ENCODE assay signal across 26 cellular contexts in the genomic region with DNA sequence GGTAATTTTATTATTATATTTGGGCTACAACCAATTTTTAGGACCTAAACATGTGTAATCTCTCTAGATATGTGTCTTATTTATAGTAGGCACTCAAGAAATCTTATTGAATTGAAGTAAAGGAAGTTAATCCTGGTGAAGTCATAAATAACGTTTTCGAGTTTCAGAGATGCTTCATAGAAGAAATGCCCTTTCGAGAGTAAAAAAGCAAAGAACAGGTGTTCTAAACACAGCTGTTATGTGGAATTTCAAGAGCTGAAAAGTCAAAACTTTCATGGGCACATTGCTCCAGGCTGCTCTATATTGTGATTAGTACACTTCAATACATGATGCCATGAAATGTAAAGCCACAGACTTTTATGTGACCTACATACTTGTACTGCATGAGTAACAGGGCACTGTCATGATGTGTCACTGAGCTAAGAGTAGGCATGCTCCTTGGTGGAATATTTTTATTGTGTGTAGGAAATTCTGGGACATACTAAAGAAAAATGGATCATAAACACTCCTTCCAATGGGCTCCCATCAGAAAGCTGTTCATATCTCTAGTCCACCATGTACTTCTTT. TPM values are rescaled to one million over a fixed set of nuclear protein-coding genes. Genes with fewer than 3 reads are reported as not detected.
A peak's percentile ranks its signal among the peaks of the same experiment; 100 is the strongest.
DNase-seq lines count a peak whose midpoint lies in the region; ATAC-seq, FAIRE-seq and TF ChIP-seq lines count a peak whose summit lies in the region.
"Had no signal": no experiment of that assay in that cellular context is flagged by ENCODE, and none has a peak within 500 bp of the region (broad histone marks: within the 10 kb centered on the region; RNA-seq: fewer than 3 reads in every experiment).

No MANE protein-coding gene starts in this region.

- H4K20me1 ChIP-seq in smooth muscle cell (ENCODE audit: low read depth), result no peaks in the 10 kb centered on the region

- H3K4me3 ChIP-seq in bronchial epithelial cell (ENCODE audit: low read depth, low read length), result no peak overlapping the region
- H3K4me3 ChIP-seq in smooth muscle cell, result no peak overlapping the region
- H3K4me3 ChIP-seq in spleen, result no peak overlapping the region
- H3K4me3 ChIP-seq: heart right ventricle, stomach, tibial nerve had no signal

- H3K9ac ChIP-seq in smooth muscle cell (ENCODE audit: low read depth), result no peak overlapping the region

- H3K27me3 Mint-ChIP-seq in activated CD8-positive, alpha-beta T cell treated with anti-CD3 and anti-CD28 coated beads for 36 hours, result peaks cover 40% of the 10 kb centered on the region
- H3K27me3 Mint-ChIP-seq in activated CD8-positive, alpha-beta T cell treated with anti-CD3 and anti-CD28 coated beads, Interleukin-2, amount 10 ng/mL, durations not matched to agents 7 days and 5 days (ENCODE audit: low read depth), result peaks cover 40% of the 10 kb centered on the region

- intact Hi-C loops in activated CD8-positive, alpha-beta T cell treated with anti-CD3 and anti-CD28 coated beads for 36 hours (cut with micrococcal nuclease), result no loop called here
- intact Hi-C loops in spleen (cut with DNase I; ENCODE audit: low total_unique reads), result no loop called here

- no peaks in the 10 kb centered on the region for H3K4me1 Mint-ChIP-seq in activated CD8-positive, alpha-beta T cell treated with anti-CD3 and anti-CD28 coated beads for 36 hours (ENCODE audit: low read depth)
- H3K4me1 Mint-ChIP-seq in activated CD8-positive, alpha-beta T cell treated with anti-CD3 and anti-CD28 coated beads, Interleukin-2, amount 10 ng/mL, durations not matched to agents 7 days and 5 days (ENCODE audit: low read depth), result no peaks in the 10 kb centered on the region
- H3K4me1 Mint-ChIP-seq: CD8-positive, alpha-beta memory T cell; naive thymus-derived CD8-positive, alpha-beta T cell had no signal

- TF ChIP-seq CTCF in activated CD8-positive, alpha-beta T cell treated with anti-CD3 and anti-CD28 coated beads for 36 hours (IDR thresholded peaks at IDR 0.05), result no peak
- no peak for TF ChIP-seq CTCF in bronchial epithelial cell (IDR thresholded peaks at IDR 0.05; ENCODE audit: insufficient read depth, low read length, severe bottlenecking)
- no peak for TF ChIP-seq CTCF in smooth muscle cell (IDR thresholded peaks at IDR 0.05; ENCODE audit: borderline replicate concordance, insufficient read depth, poor library complexity, severe bottlenecking)
- TF ChIP-seq CTCF in spleen (IDR thresholded peaks at IDR 0.05 in 8 of 11, conservative IDR thresholded peaks at IDR 0.05 in 3 of 11), result no peak

- no peak for TF ChIP-seq POLR2A in spleen (IDR thresholded peaks at IDR 0.05)

- H3K4me2 ChIP-seq in smooth muscle cell, result peak overlapping the region; percentile 32

- no peaks in the 10 kb centered on the region for H3K36me3 ChIP-seq in bronchial epithelial cell (ENCODE audit: control insufficient read depth, insufficient read depth, low read length)
- no peaks in the 10 kb centered on the region for H3K36me3 ChIP-seq in smooth muscle cell (ENCODE audit: low read depth)
- H3K36me3 ChIP-seq in spleen, result no peaks in the 10 kb centered on the region
- H3K36me3 ChIP-seq: heart right ventricle, stomach, tibial nerve had no signal

- H3F3A ChIP-seq in smooth muscle cell (ENCODE audit: low read depth), result no peaks in the 10 kb centered on the region

- H3K9me3 ChIP-seq in smooth muscle cell (replicated peaks; ENCODE audit: low read depth), result no peaks in the 10 kb centered on the region
- peaks cover 0 to 4% (median 0%) of the 10 kb centered on the region in 8 donors for H3K9me3 ChIP-seq in spleen
- H3K9me3 ChIP-seq: stomach, tibial nerve had no signal

- H3K4me3 Mint-ChIP-seq in activated CD8-positive, alpha-beta T cell treated with anti-CD3 and anti-CD28 coated beads for 36 hours, result no peak overlapping the region
- no peak overlapping the region for H3K4me3 Mint-ChIP-seq in activated CD8-positive, alpha-beta T cell treated with anti-CD3 and anti-CD28 coated beads, Interleukin-2, amount 10 ng/mL, durations not matched to agents 7 days and 5 days
- H3K4me3 Mint-ChIP-seq: activated naive CD8-positive, alpha-beta T cell; activated T-helper 1 cell treated with anti-CD3 and anti-CD28 coated beads, Interleukin-12 subunit alpha, Interleukin-12 subunit beta, Interleukin-2, Interleukin-4 antibody, amounts not matched to agents 30 ng/mL and 10 ng/mL and 1 ng/mL, durations not matched to agents 14 hours and 24 hours and 36 hours; CD8-positive, alpha-beta memory T cell; effector memory CD8-positive, alpha-beta T cell; naive thymus-derived CD8-positive, alpha-beta T cell had no signal

- H2AFZ ChIP-seq in smooth muscle cell (ENCODE audit: low read depth), result no peak overlapping the region

- H3K4me1 ChIP-seq in smooth muscle cell (ENCODE audit: low read depth) (no peaks in the 10 kb centered on the region), spleen (no peaks in the 10 kb centered on the region)
- H3K4me1 ChIP-seq: heart right ventricle, stomach, tibial nerve had no signal

- H3K36me3 Mint-ChIP-seq in activated CD8-positive, alpha-beta T cell treated with anti-CD3 and anti-CD28 coated beads for 36 hours (ENCODE audit: low read depth), result no peaks in the 10 kb centered on the region
- H3K36me3 Mint-ChIP-seq in activated CD8-positive, alpha-beta T cell treated with anti-CD3 and anti-CD28 coated beads, Interleukin-2, amount 10 ng/mL, durations not matched to agents 7 days and 5 days (ENCODE audit: low read depth), result no peaks in the 10 kb centered on the region
- H3K36me3 Mint-ChIP-seq: activated naive CD8-positive, alpha-beta T cell had no signal

- ATAC-seq in activated CD8-positive, alpha-beta T cell treated with anti-CD3 and anti-CD28 coated beads for 36 hours, result peak; percentile 37
- no peak for ATAC-seq in activated CD8-positive, alpha-beta T cell treated with anti-CD3 and anti-CD28 coated beads, Interleukin-2, amount 10 ng/mL, durations not matched to agents 7 days and 5 days
- ATAC-seq: effector memory CD8-positive, alpha-beta T cell; heart right ventricle; naive thymus-derived CD8-positive, alpha-beta T cell had no signal

- no peak for FAIRE-seq in bronchial epithelial cell (lab: Jason Lieb, UNC)
- FAIRE-seq: colon had no signal

- no peak overlapping the region for H3K27ac Mint-ChIP-seq in activated CD8-positive, alpha-beta T cell treated with anti-CD3 and anti-CD28 coated beads for 36 hours
- H3K27ac Mint-ChIP-seq in activated CD8-positive, alpha-beta T cell treated with anti-CD3 and anti-CD28 coated beads, Interleukin-2, amount 10 ng/mL, durations not matched to agents 7 days and 5 days, result no peak overlapping the region
- H3K27ac Mint-ChIP-seq: activated naive CD8-positive, alpha-beta T cell; activated T-helper 1 cell treated with anti-CD3 and anti-CD28 coated beads, Interleukin-12 subunit alpha, Interleukin-12 subunit beta, Interleukin-2, Interleukin-4 antibody, amounts not matched to agents 30 ng/mL and 10 ng/mL and 1 ng/mL, durations not matched to agents 14 hours and 24 hours and 36 hours; CD8-positive, alpha-beta memory T cell; effector memory CD8-positive, alpha-beta T cell; naive thymus-derived CD8-positive, alpha-beta T cell had no signal

- DNase-seq in activated CD8-positive, alpha-beta T cell treated with anti-CD3 and anti-CD28 coated beads for 36 hours, result no peak
- no peak for DNase-seq in activated CD8-positive, alpha-beta T cell treated with anti-CD3 and anti-CD28 coated beads, Interleukin-2, amount 10 ng/mL, durations not matched to agents 7 days and 5 days
- DNase-seq in LHCN-M2 (ENCODE audit: low read depth) (peak; percentile 82), bronchial epithelial cell (ENCODE audit: low read depth) (peak; percentile 78), smooth muscle cell (lab: John Stamatoyannopoulos, UW; ENCODE audit: unreplicated experiment) (no peak), spleen (no peak), HuH-7.5 (ENCODE audit: low spot score) (no peak), cortex of kidney (lab: John Stamatoyannopoulos, UW) (no peak)
- DNase-seq: 8988T; CD8-positive, alpha-beta memory T cell; effector memory CD8-positive, alpha-beta T cell; heart right ventricle; Kasumi-1; mesendoderm; naive thymus-derived CD8-positive, alpha-beta T cell; NCI-H1105; NCI-H2081 treated with DMSO at 0.1 percent for 48 hours; NCI-H510A treated with DMSO at 0.1 percent for 48 hours; stimulated activated CD4-positive, alpha-beta T cell treated with anti-CD3 and anti-CD28 coated beads, Interleukin-12 subunit alpha, Interleukin-12 subunit beta, amount 100 ng/mL, for 4 hours; stimulated activated CD4-positive, alpha-beta T cell treated with anti-CD3 and anti-CD28 coated beads, Interleukin-4, amount 100 ng/mL, for 4 hours; stomach had no signal

- H3K27me3 ChIP-seq in bronchial epithelial cell (ENCODE audit: control insufficient read depth, insufficient read depth, low read length) (no peaks in the 10 kb centered on the region), smooth muscle cell (ENCODE audit: low read depth) (no peaks in the 10 kb centered on the region), spleen (replicated peaks in 1 of 7) (peaks cover 0 to 47% (median 5%) of the 10 kb centered on the region in 7 donors)

- H3K79me2 ChIP-seq in smooth muscle cell (ENCODE audit: low read depth), result no peaks in the 10 kb centered on the region

- H3K27ac ChIP-seq in smooth muscle cell (ENCODE audit: low read depth), result peak overlapping the region; percentile 43
- H3K27ac ChIP-seq in spleen, result no peak overlapping the region
- H3K27ac ChIP-seq: heart right ventricle, stomach, tibial nerve had no signal

- no peaks in the 10 kb centered on the region for H3K9me3 Mint-ChIP-seq in activated CD8-positive, alpha-beta T cell treated with anti-CD3 and anti-CD28 coated beads for 36 hours
- no peaks in the 10 kb centered on the region for H3K9me3 Mint-ChIP-seq in activated CD8-positive, alpha-beta T cell treated with anti-CD3 and anti-CD28 coated beads, Interleukin-2, amount 10 ng/mL, durations not matched to agents 7 days and 5 days (ENCODE audit: insufficient read depth)

- CTCF ChIA-PET in activated CD8-positive, alpha-beta T cell treated with anti-CD3 and anti-CD28 coated beads for 36 hours (lab: Charles Lee), result interaction anchor here (0.8 to 1.6 kb wide), 3 partner anchors 8 to 105 kb away, joined by 3 to 6 read pairs (median 4); no protein-coding TSS in a partner anchor
- CTCF ChIA-PET in activated CD8-positive, alpha-beta T cell treated with anti-CD3 and anti-CD28 coated beads, Interleukin-2, amount 10 ng/mL, durations not matched to agents 7 days and 5 days (lab: Charles Lee), result interaction anchor here (0.7 to 0.9 kb wide), 2 partner anchors 20 to 315 kb away, joined by 3 read pairs; no protein-coding TSS in a partner anchor

- WGBS in smooth muscle cell (ENCODE audit: low lambda C conversion rate), result 92% methylated on average over 3 of the region's 3 CpGs
- 51 to 66% (median 63%) methylated on average over 3 of the region's 3 CpGs for WGBS in spleen, 5 donors

- POLR2A ChIA-PET in activated CD8-positive, alpha-beta T cell treated with anti-CD3 and anti-CD28 coated beads for 36 hours (lab: Charles Lee), result no interaction called here
- POLR2A ChIA-PET in activated CD8-positive, alpha-beta T cell treated with anti-CD3 and anti-CD28 coated beads, Interleukin-2, amount 10 ng/mL, durations not matched to agents 7 days and 5 days (lab: Charles Lee), result no interaction called here

RNA-seq across cellular contexts. Expression of a gene that starts 7.2 kb away (rescaled TPM):
- not detected for total RNA-seq in activated CD8-positive, alpha-beta T cell treated with anti-CD3 and anti-CD28 coated beads for 36 hours
- not detected for total RNA-seq in activated CD8-positive, alpha-beta T cell treated with anti-CD3 and anti-CD28 coated beads, Interleukin-2, amount 10 ng/mL, durations not matched to agents 7 days and 5 days
- total RNA-seq in LHCN-M2 (2014; rRNA removed), result 0.45 and 1.4 TPM in 2 replicates
- polyA plus RNA-seq in LHCN-M2 (2012), result 1.9 TPM
- total RNA-seq in bronchial epithelial cell, result under 0.01 TPM in 1 of 2 replicates, not detected in the other
- total RNA-seq in smooth muscle cell, result 0.94 and 1.4 TPM in 2 replicates
- polyA plus RNA-seq in smooth muscle cell, result 0.24 TPM in 1 of 2 replicates, not detected in the other
- not detected for total RNA-seq in spleen
- polyA plus RNA-seq in spleen, result under 1 TPM in 1 of 3 donors, not detected in 2; 0.02 TPM
- total RNA-seq: activated T-helper 1 cell treated with anti-CD3 and anti-CD28 coated beads, Interleukin-12 subunit alpha, Interleukin-12 subunit beta, Interleukin-2, Interleukin-4 antibody, amounts not matched to agents 30 ng/mL and 10 ng/mL and 1 ng/mL, durations not matched to agents 14 hours and 24 hours and 36 hours; CD8-positive, alpha-beta memory T cell; naive thymus-derived CD8-positive, alpha-beta T cell; omental fat pad had no signal
- polyA plus RNA-seq: CD8-positive, alpha-beta memory T cell; naive thymus-derived CD8-positive, alpha-beta T cell had no signal

RNA-seq across cellular contexts. Expression of a gene that starts 18.2 kb away (rescaled TPM):
- 10 to 100 TPM; 13.3 to 13.4 TPM for total RNA-seq in activated CD8-positive, alpha-beta T cell treated with anti-CD3 and anti-CD28 coated beads for 36 hours
- 10 to 100 TPM; 11.1 to 11.3 TPM for total RNA-seq in activated CD8-positive, alpha-beta T cell treated with anti-CD3 and anti-CD28 coated beads, Interleukin-2, amount 10 ng/mL, durations not matched to agents 7 days and 5 days
- 4.8 and 7.9 TPM in 2 replicates for total RNA-seq in LHCN-M2 (2014; rRNA removed)
- 2.1 TPM for polyA plus RNA-seq in LHCN-M2 (2012)
- 5.2 and 12.4 TPM in 2 replicates for total RNA-seq in bronchial epithelial cell
- total RNA-seq in smooth muscle cell, result 8.4 and 12.4 TPM in 2 replicates
- polyA plus RNA-seq in smooth muscle cell, result 2.8 and 3.8 TPM in 2 replicates
- 10 to 100 TPM in 2 of 7 donors, 1 to 10 TPM in 5; 8.3 to 10.6 (median 9.8) TPM for total RNA-seq in spleen
- 1 to 10 TPM; 4.0 to 5.5 (median 4.1) TPM for polyA plus RNA-seq in spleen

Comparison
In these comparisons a context has a peak if more than half of its experiments do, and no peak if none do; other contexts are left out.
1. DNase-seq: peak in LHCN-M2 (single experiment) and bronchial epithelial cell (single experiment); none in activated CD8-positive, alpha-beta T cell treated with anti-CD3 and anti-CD28 coated beads for 36 hours (single experiment), activated CD8-positive, alpha-beta T cell treated with anti-CD3 and anti-CD28 coated beads, Interleukin-2, amount 10 ng/mL, durations not matched to agents 7 days and 5 days (single experiment), smooth muscle cell (single experiment), spleen (single experiment), HuH-7.5 (single experiment) and cortex of kidney (single experiment).